In genomic region chr3:15637131-15637951, GRCh38 we compare ENCODE assay signal across 9 cellular contexts. TPM values are rescaled to one million over a fixed set of nuclear protein-coding genes. Genes with fewer than 3 reads are reported as not detected.
DNase-seq lines count a peak whose midpoint lies in the region; ATAC-seq, FAIRE-seq and TF ChIP-seq lines count a peak whose summit lies in the region.
"Had no signal": no experiment of that assay in that cellular context is flagged by ENCODE, and none has a peak within 500 bp of the region (broad histone marks: within the 10 kb centered on the region; RNA-seq: fewer than 3 reads in every experiment).

No MANE protein-coding gene starts in this region.

- FAIRE-seq in GM19239 (lab: Jason Lieb, UNC): peak; percentile 70

- peak overlapping the region; percentile 11 for H3K27ac ChIP-seq in AG04450 (ENCODE audit: low read depth, low read length)
- H3K27ac ChIP-seq: WERI-Rb-1 had no signal

- H3K9me3 Mint-ChIP-seq in immature natural killer cell: no peaks in the 10 kb centered on the region

- peaks cover 0 to 21% (median 10%) of the 10 kb centered on the region in 3 donors for H3K36me3 Mint-ChIP-seq in immature natural killer cell

- H3K27me3 Mint-ChIP-seq in immature natural killer cell (ENCODE audit: low read depth in 3 of 3): peaks cover 0 to under 1% (median 0%) of the 10 kb centered on the region in 3 donors

- CTCF ChIA-PET in AG04450 (lab: Charles Lee): no interaction called here

- POLR2A ChIA-PET in AG04450 (lab: Yijun Ruan, JAX): no interaction called here

- no peak for TF ChIP-seq CTCF in AG04450 (IDR thresholded peaks at IDR 0.05; ENCODE audit: low read depth, low read length)

- H3K4me3 ChIP-seq in AG04450 (ENCODE audit: low read depth, low read length): no peak overlapping the region

- H3K4me1 Mint-ChIP-seq in immature natural killer cell: peaks cover 37 to 40% of the 10 kb centered on the region in 2 donors

- peak overlapping the region in 5 of 6 donors; percentile 13 to 51 (median 35) for H3K27ac Mint-ChIP-seq in immature natural killer cell

- no peaks in the 10 kb centered on the region for H3K9me3 ChIP-seq in AG04450 (ENCODE audit: control insufficient read depth, insufficient read depth, low read length)

- no peak for ATAC-seq in GM18520 (IDR thresholded peaks at IDR 0.05; ENCODE audit: unreplicated experiment)

- DNase-seq in AG04450 (ENCODE audit: low read depth, low spot score) (no peak), GM19239 (ENCODE audit: insufficient read length, low spot score) (no peak), RPMI8226 (peak; percentile 47), immature natural killer cell (no peak), DMS153 treated with DMSO at 0.1 percent for 48 hours (lab: John Stamatoyannopoulos, UW; ENCODE audit: unreplicated experiment) (no peak), NCI-H2227 treated with DMSO at 0.1 percent for 48 hours (lab: John Stamatoyannopoulos, UW) (no peak)
- DNase-seq in activated CD8-positive, alpha-beta memory T cell treated with anti-CD3 and anti-CD28 coated beads, Interleukin-2, amount 50 U/mL, for 48 hours: no peak
- DNase-seq: WERI-Rb-1 had no signal

- no peaks in the 10 kb centered on the region for H3K27me3 ChIP-seq in AG04450 (ENCODE audit: control insufficient read depth, insufficient read depth, low read length)

- peak overlapping the region in 2 of 5 donors; percentile 12 to 57 for H3K4me3 Mint-ChIP-seq in immature natural killer cell

RNA-seq across cellular contexts. Expression of gene BTD, which starts 35.8 kb away (rescaled TPM):
- 22.2 and 24.8 TPM in 2 replicates for polyA plus RNA-seq in AG04450 (2011; rRNA removed)
- polyA minus RNA-seq in AG04450 (2011; rRNA and poly(A)+ RNA removed): 22.2 and 25.6 TPM in 2 replicates
- polyA plus RNA-seq in immature natural killer cell: 10 to 100 TPM; 25.0 to 32.7 (median 32.3) TPM

RNA-seq across cellular contexts. Expression of gene HACL1, which starts 36.0 kb away (rescaled TPM):
- polyA plus RNA-seq in AG04450 (2011; rRNA removed) (22.0 and 29.2 TPM in 2 replicates), immature natural killer cell (10 to 100 TPM; 29.9 to 38.9 (median 32.3) TPM)
- 23.3 and 26.8 TPM in 2 replicates for polyA minus RNA-seq in AG04450 (2011; rRNA and poly(A)+ RNA removed)
